1 cellular context compared by ENCODE assay signal in genomic region chr20:17971571-17972013, GRCh38.
A peak's percentile ranks its signal among the peaks of the same experiment; 100 is the strongest.
TF ChIP-seq lines count a peak whose summit lies in the region.

No MANE protein-coding gene starts in this region.

TF ChIP-seq in HepG2, 621 proteins besides CTCF, POLR2A, EP300 and RAD21 (continued from another document and continues in another):
- TF ChIP-seq ZFP62 (CRISPR knock-in tag; IDR thresholded peaks at IDR 0.05) (no peak), MIXL1 (CRISPR knock-in tag; IDR thresholded peaks at IDR 0.05) (no peak), ADNP (CRISPR knock-in tag; IDR thresholded peaks at IDR 0.05) (no peak), NFKBIZ (CRISPR knock-in tag; IDR thresholded peaks at IDR 0.05) (no peak), IRF9 (CRISPR knock-in tag; IDR thresholded peaks at IDR 0.05; ENCODE audit: borderline replicate concordance) (no peak), NCOR1 (IDR thresholded peaks at IDR 0.05; ENCODE audit: borderline replicate concordance, low read length) (no peak), ZSCAN9 (CRISPR knock-in tag; IDR thresholded peaks at IDR 0.05; ENCODE audit: borderline replicate concordance) (no peak), ZNF766 (CRISPR knock-in tag; IDR thresholded peaks at IDR 0.05; ENCODE audit: borderline replicate concordance) (no peak), KDM5A (IDR thresholded peaks at IDR 0.05; ENCODE audit: borderline replicate concordance, low read length) (no peak), STAG1 (CRISPR knock-in tag; IDR thresholded peaks at IDR 0.05) (no peak), PAXIP1 (CRISPR knock-in tag; conservative IDR thresholded peaks at IDR 0.05) (no peak), ZNF839 (CRISPR knock-in tag; IDR thresholded peaks at IDR 0.05; ENCODE audit: borderline replicate concordance) (no peak), ZNF362 (CRISPR knock-in tag; IDR thresholded peaks at IDR 0.05; ENCODE audit: borderline replicate concordance) (peak; percentile 81; the same call in 1 of the 2 replicates), HOXA7 (CRISPR knock-in tag; IDR thresholded peaks at IDR 0.05) (no peak), ZNF225 (CRISPR knock-in tag; IDR thresholded peaks at IDR 0.05) (no peak), ZNF800 (CRISPR knock-in tag; IDR thresholded peaks at IDR 0.05) (no peak), JUNB (CRISPR knock-in tag; IDR thresholded peaks at IDR 0.05; ENCODE audit: borderline replicate concordance) (no peak), CEBPG (CRISPR knock-in tag; IDR thresholded peaks at IDR 0.05) (no peak), STAT6 (CRISPR knock-in tag; IDR thresholded peaks at IDR 0.05; ENCODE audit: borderline replicate concordance) (peak; percentile 30; the same call in 1 of the 2 replicates), ZNF674 (CRISPR knock-in tag; IDR thresholded peaks at IDR 0.05; ENCODE audit: low read depth) (no peak), TAF1 (CRISPR knock-in tag; IDR thresholded peaks at IDR 0.05) (no peak), KLF12 (CRISPR knock-in tag; IDR thresholded peaks at IDR 0.05; ENCODE audit: borderline replicate concordance) (no peak), ZBTB3 (CRISPR knock-in tag; IDR thresholded peaks at IDR 0.05; ENCODE audit: borderline replicate concordance, low read depth) (no peak), ZBTB7B (CRISPR knock-in tag; IDR thresholded peaks at IDR 0.05) (0 out of 2 replicates have a peak, but pooled peaks have one; percentile 35), EED (CRISPR knock-in tag; IDR thresholded peaks at IDR 0.05) (no peak), TBL1XR1 (IDR thresholded peaks at IDR 0.05; ENCODE audit: borderline replicate concordance, low read length, partially characterized antibody) (no peak), ZNF792 (CRISPR knock-in tag; IDR thresholded peaks at IDR 0.05) (0 out of 2 replicates have a peak, but pooled peaks have one; percentile 17), XRCC5 (optimal IDR thresholded peaks at IDR 0.05; ENCODE audit: low read length) (peak; percentile 27), CBX5 (CRISPR knock-in tag; IDR thresholded peaks at IDR 0.05; ENCODE audit: borderline replicate concordance) (no peak), ZNF652 (CRISPR knock-in tag; IDR thresholded peaks at IDR 0.05; ENCODE audit: borderline replicate concordance, low read depth) (0 out of 2 replicates have a peak, but pooled peaks have one; percentile 28), RARA (CRISPR knock-in tag; IDR thresholded peaks at IDR 0.05) (no peak), NR2F1 (CRISPR knock-in tag; IDR thresholded peaks at IDR 0.05) (no peak), MXD3 (CRISPR knock-in tag; IDR thresholded peaks at IDR 0.05) (no peak), MATR3 (CRISPR knock-in tag; IDR thresholded peaks at IDR 0.05) (no peak), HES4 (CRISPR knock-in tag; IDR thresholded peaks at IDR 0.05; ENCODE audit: borderline replicate concordance) (no peak), ZNF451 (CRISPR knock-in tag; IDR thresholded peaks at IDR 0.05) (no peak), CBX2 (IDR thresholded peaks at IDR 0.05; ENCODE audit: low read depth, low read length) (no peak), CBX2 (CRISPR knock-in tag; IDR thresholded peaks at IDR 0.05; ENCODE audit: low read depth) (no peak), ZNF513 (CRISPR knock-in tag; conservative IDR thresholded peaks at IDR 0.05) (no peak), NFE2L2 (IDR thresholded peaks at IDR 0.05; ENCODE audit: low read length) (no peak), DPF2 (CRISPR knock-in tag; IDR thresholded peaks at IDR 0.05; ENCODE audit: borderline replicate concordance, low read depth) (no peak), FOXJ3 (CRISPR knock-in tag; IDR thresholded peaks at IDR 0.05; ENCODE audit: borderline replicate concordance) (no peak), ARID3A (IDR thresholded peaks at IDR 0.05; ENCODE audit: low read depth, low read length) (0 out of 2 replicates have a peak, but pooled peaks have one; percentile 20), FOXA1 (IDR thresholded peaks at IDR 0.05) (no peak), FOXA1 (CRISPR knock-in tag; IDR thresholded peaks at IDR 0.05) (0 out of 2 replicates have a peak, but pooled peaks have one; percentile 35), HDAC6 (IDR thresholded peaks at IDR 0.05; ENCODE audit: low read depth, low read length) (no peak), PHF20 (CRISPR knock-in tag; IDR thresholded peaks at IDR 0.05) (no peak), ZNF317 (CRISPR knock-in tag; IDR thresholded peaks at IDR 0.05) (no peak), ZNF496 (CRISPR knock-in tag; IDR thresholded peaks at IDR 0.05; ENCODE audit: insufficient replicate concordance) (no peak), JARID2 (CRISPR knock-in tag; IDR thresholded peaks at IDR 0.05; ENCODE audit: insufficient replicate concordance) (no peak), HOXA9 (CRISPR knock-in tag; IDR thresholded peaks at IDR 0.05; ENCODE audit: borderline replicate concordance) (no peak), DBP (CRISPR knock-in tag; IDR thresholded peaks at IDR 0.05; ENCODE audit: not compliant biosample characterization) (no peak), ZBTB38 (CRISPR knock-in tag; IDR thresholded peaks at IDR 0.05) (no peak), ZNF432 (CRISPR knock-in tag; IDR thresholded peaks at IDR 0.05; ENCODE audit: borderline replicate concordance) (no peak), TRAFD1 (CRISPR knock-in tag; IDR thresholded peaks at IDR 0.05; ENCODE audit: borderline replicate concordance) (no peak)
